Comparison of ENCODE assay signal across 14 cellular contexts in genomic region chr19:30163663-30164062, GRCh38.
A peak's percentile ranks its signal among the peaks of the same experiment; 100 is the strongest.
DNase-seq lines count a peak whose midpoint lies in the region; ATAC-seq and TF ChIP-seq lines count a peak whose summit lies in the region.
"Had no signal": no experiment of that assay in that cellular context is flagged by ENCODE, and none has a peak within 500 bp of the region (broad histone marks: within the 10 kb centered on the region; RNA-seq: fewer than 3 reads in every experiment).

No MANE protein-coding gene starts in this region.

- no peaks in the 10 kb centered on the region for H3K9me3 Mint-ChIP-seq in activated CD8-positive, alpha-beta T cell treated with anti-CD3 and anti-CD28 coated beads, Interleukin-2, amount 10 ng/mL, durations not matched to agents 7 days and 5 days (ENCODE audit: insufficient read depth)
- no peaks in the 10 kb centered on the region for H3K9me3 Mint-ChIP-seq in activated CD8-positive, alpha-beta T cell treated with anti-CD3 and anti-CD28 coated beads for 36 hours

- intact Hi-C loops in activated CD8-positive, alpha-beta T cell treated with anti-CD3 and anti-CD28 coated beads for 36 hours (cut with micrococcal nuclease): no loop called here

- no peaks in the 10 kb centered on the region for H4K20me1 ChIP-seq in smooth muscle cell (ENCODE audit: low read depth)

- POLR2A ChIA-PET in activated CD8-positive, alpha-beta T cell treated with anti-CD3 and anti-CD28 coated beads, Interleukin-2, amount 10 ng/mL, durations not matched to agents 7 days and 5 days (lab: Charles Lee): no interaction called here
- POLR2A ChIA-PET in activated CD8-positive, alpha-beta T cell treated with anti-CD3 and anti-CD28 coated beads for 36 hours (lab: Charles Lee): no interaction called here

- H3K4me3 ChIP-seq in right atrium auricular region (no peak overlapping the region), smooth muscle cell (no peak overlapping the region)
- H3K4me3 ChIP-seq: GM23248, K562 had no signal

- H3K27me3 Mint-ChIP-seq in activated CD8-positive, alpha-beta T cell treated with anti-CD3 and anti-CD28 coated beads, Interleukin-2, amount 10 ng/mL, durations not matched to agents 7 days and 5 days (ENCODE audit: low read depth): no peaks in the 10 kb centered on the region
- H3K27me3 Mint-ChIP-seq in activated CD8-positive, alpha-beta T cell treated with anti-CD3 and anti-CD28 coated beads for 36 hours: no peaks in the 10 kb centered on the region

- ATAC-seq in activated CD8-positive, alpha-beta T cell treated with anti-CD3 and anti-CD28 coated beads, Interleukin-2, amount 10 ng/mL, durations not matched to agents 7 days and 5 days: no peak
- no peak for ATAC-seq in activated CD8-positive, alpha-beta T cell treated with anti-CD3 and anti-CD28 coated beads for 36 hours
- ATAC-seq in HG03354 (IDR thresholded peaks at IDR 0.05; ENCODE audit: poor library complexity, severe bottlenecking, unreplicated experiment) (no peak), GM21528 (IDR thresholded peaks at IDR 0.05; ENCODE audit: low FRiP score, unreplicated experiment) (no peak)
- ATAC-seq: K562 had no signal

- no peaks in the 10 kb centered on the region for H3K36me3 Mint-ChIP-seq in activated CD8-positive, alpha-beta T cell treated with anti-CD3 and anti-CD28 coated beads, Interleukin-2, amount 10 ng/mL, durations not matched to agents 7 days and 5 days (ENCODE audit: low read depth)
- no peaks in the 10 kb centered on the region for H3K36me3 Mint-ChIP-seq in activated CD8-positive, alpha-beta T cell treated with anti-CD3 and anti-CD28 coated beads for 36 hours (ENCODE audit: low read depth)

- H3K27me3 ChIP-seq in right atrium auricular region (no peaks in the 10 kb centered on the region), smooth muscle cell (ENCODE audit: low read depth) (no peaks in the 10 kb centered on the region)

- peak; percentile 17 for DNase-seq in activated CD8-positive, alpha-beta T cell treated with anti-CD3 and anti-CD28 coated beads, Interleukin-2, amount 10 ng/mL, durations not matched to agents 7 days and 5 days
- DNase-seq in activated CD8-positive, alpha-beta T cell treated with anti-CD3 and anti-CD28 coated beads for 36 hours: no peak
- DNase-seq in right atrium auricular region (ENCODE audit: low spot score): peak; percentile 53
- no peak for DNase-seq in smooth muscle cell (lab: John Stamatoyannopoulos, UW; ENCODE audit: unreplicated experiment)
- DNase-seq in mucosa of gallbladder (ENCODE audit: low spot score): no peak
- DNase-seq: Caco-2, GM23248, NCI-H1105, NCI-H1694 treated with DMSO at 0.1 percent for 48 hours, SHP77 treated with DMSO at 0.1 percent for 48 hours had no signal

- TF ChIP-seq CTCF in activated CD8-positive, alpha-beta T cell treated with anti-CD3 and anti-CD28 coated beads for 36 hours (IDR thresholded peaks at IDR 0.05): no peak
- no peak for TF ChIP-seq CTCF in VCaP (conservative IDR thresholded peaks at IDR 0.05)
- TF ChIP-seq CTCF in right atrium auricular region (IDR thresholded peaks at IDR 0.05): no peak
- TF ChIP-seq CTCF in smooth muscle cell (IDR thresholded peaks at IDR 0.05; ENCODE audit: borderline replicate concordance, insufficient read depth, poor library complexity, severe bottlenecking): no peak

- CTCF ChIA-PET in activated CD8-positive, alpha-beta T cell treated with anti-CD3 and anti-CD28 coated beads, Interleukin-2, amount 10 ng/mL, durations not matched to agents 7 days and 5 days (lab: Charles Lee): no interaction called here
- CTCF ChIA-PET in activated CD8-positive, alpha-beta T cell treated with anti-CD3 and anti-CD28 coated beads for 36 hours (lab: Charles Lee): no interaction called here

- 76% methylated on average over 7 of the region's 7 CpGs for WGBS in smooth muscle cell (ENCODE audit: low lambda C conversion rate)

- no peaks in the 10 kb centered on the region for H3K9me3 ChIP-seq in right atrium auricular region
- H3K9me3 ChIP-seq in smooth muscle cell (replicated peaks; ENCODE audit: low read depth): no peaks in the 10 kb centered on the region
- H3K9me3 ChIP-seq: Caco-2 had no signal

- no peak overlapping the region for H2AFZ ChIP-seq in smooth muscle cell (ENCODE audit: low read depth)
- H2AFZ ChIP-seq: GM23248 had no signal

- peak overlapping the region; percentile 38 for H3K27ac ChIP-seq in VCaP
- H3K27ac ChIP-seq in right atrium auricular region: no peak overlapping the region
- no peak overlapping the region for H3K27ac ChIP-seq in smooth muscle cell (ENCODE audit: low read depth)
- H3K27ac ChIP-seq: GM23248 had no signal

- H3K4me3 Mint-ChIP-seq in activated CD8-positive, alpha-beta T cell treated with anti-CD3 and anti-CD28 coated beads, Interleukin-2, amount 10 ng/mL, durations not matched to agents 7 days and 5 days: no peak overlapping the region
- no peak overlapping the region for H3K4me3 Mint-ChIP-seq in activated CD8-positive, alpha-beta T cell treated with anti-CD3 and anti-CD28 coated beads for 36 hours

- no peaks in the 10 kb centered on the region for H3F3A ChIP-seq in smooth muscle cell (ENCODE audit: low read depth)

- H3K9ac ChIP-seq in smooth muscle cell (ENCODE audit: low read depth): no peak overlapping the region
- H3K9ac ChIP-seq: GM23248 had no signal

- H3K27ac Mint-ChIP-seq in activated CD8-positive, alpha-beta T cell treated with anti-CD3 and anti-CD28 coated beads, Interleukin-2, amount 10 ng/mL, durations not matched to agents 7 days and 5 days: no peak overlapping the region
- H3K27ac Mint-ChIP-seq in activated CD8-positive, alpha-beta T cell treated with anti-CD3 and anti-CD28 coated beads for 36 hours: no peak overlapping the region

- no peaks in the 10 kb centered on the region for H3K4me1 ChIP-seq in right atrium auricular region
- H3K4me1 ChIP-seq in smooth muscle cell (ENCODE audit: low read depth): no peaks in the 10 kb centered on the region
- H3K4me1 ChIP-seq: Caco-2 had no signal

- no peaks in the 10 kb centered on the region for H3K79me2 ChIP-seq in smooth muscle cell (ENCODE audit: low read depth)

- no peaks in the 10 kb centered on the region for H3K4me1 Mint-ChIP-seq in activated CD8-positive, alpha-beta T cell treated with anti-CD3 and anti-CD28 coated beads, Interleukin-2, amount 10 ng/mL, durations not matched to agents 7 days and 5 days (ENCODE audit: low read depth)
- no peaks in the 10 kb centered on the region for H3K4me1 Mint-ChIP-seq in activated CD8-positive, alpha-beta T cell treated with anti-CD3 and anti-CD28 coated beads for 36 hours (ENCODE audit: low read depth)

- H3K36me3 ChIP-seq in right atrium auricular region (no peaks in the 10 kb centered on the region), smooth muscle cell (ENCODE audit: low read depth) (no peaks in the 10 kb centered on the region)

- H3K4me2 ChIP-seq in smooth muscle cell: no peak overlapping the region

Comparison
In these comparisons a context has a peak if more than half of its experiments do, and no peak if none do; other contexts are left out.
1. DNase-seq: peak in activated CD8-positive, alpha-beta T cell treated with anti-CD3 and anti-CD28 coated beads, Interleukin-2, amount 10 ng/mL, durations not matched to agents 7 days and 5 days (single experiment) and right atrium auricular region (single experiment); none in activated CD8-positive, alpha-beta T cell treated with anti-CD3 and anti-CD28 coated beads for 36 hours (single experiment), smooth muscle cell (single experiment) and mucosa of gallbladder (single experiment).